In genomic region chr6:15770347-15771143, GRCh38 we compare ENCODE assay signal across 9 cellular contexts.
DNase-seq lines count a peak whose midpoint lies in the region; ATAC-seq and TF ChIP-seq lines count a peak whose summit lies in the region.
"Had no signal": no experiment of that assay in that cellular context is flagged by ENCODE, and none has a peak within 500 bp of the region (broad histone marks: within the 10 kb centered on the region; RNA-seq: fewer than 3 reads in every experiment).

No MANE protein-coding gene starts in this region.

- no peaks in the 10 kb centered on the region for H3K9me3 Mint-ChIP-seq in chondrocyte (ENCODE audit: low read depth)
- H3K9me3 Mint-ChIP-seq in CD8-positive, alpha-beta T cell: no peaks in the 10 kb centered on the region

- no peak overlapping the region for H3K27ac ChIP-seq in RWPE1
- H3K27ac ChIP-seq in CD8-positive, alpha-beta T cell (ENCODE audit: low read depth, low read length): no peak overlapping the region
- H3K27ac ChIP-seq: esophagus muscularis mucosa had no signal

- no peak overlapping the region for H3K4me3 ChIP-seq in CD8-positive, alpha-beta T cell (ENCODE audit: low read depth, low read length)
- H3K4me3 ChIP-seq: esophagus muscularis mucosa had no signal

- H3K4me1 ChIP-seq in CD8-positive, alpha-beta T cell (ENCODE audit: insufficient read depth, low read length): no peaks in the 10 kb centered on the region

- POLR2A ChIA-PET in RWPE1 (lab: Yijun Ruan, JAX; ENCODE audit: low non-redundant PET): no interaction called here
- POLR2A ChIA-PET in CD8-positive, alpha-beta T cell (lab: Charles Lee): no interaction called here

- H3K36me3 Mint-ChIP-seq in chondrocyte (ENCODE audit: low read depth): no peaks in the 10 kb centered on the region
- no peaks in the 10 kb centered on the region for H3K36me3 Mint-ChIP-seq in CD8-positive, alpha-beta T cell

- no peaks in the 10 kb centered on the region for H3K27me3 ChIP-seq in CD8-positive, alpha-beta T cell (ENCODE audit: insufficient read depth, low read length)
- H3K27me3 ChIP-seq: esophagus muscularis mucosa had no signal

- H3K4me1 Mint-ChIP-seq in chondrocyte (ENCODE audit: low read depth): peaks cover 14% of the 10 kb centered on the region
- H3K4me1 Mint-ChIP-seq in CD8-positive, alpha-beta T cell (ENCODE audit: low read depth): no peaks in the 10 kb centered on the region

- H3K9me3 ChIP-seq in CD8-positive, alpha-beta T cell (ENCODE audit: low read length): no peaks in the 10 kb centered on the region
- H3K9me3 ChIP-seq: esophagus muscularis mucosa had no signal

- H3K4me3 Mint-ChIP-seq in chondrocyte (ENCODE audit: unreplicated experiment): no peak overlapping the region
- no peak overlapping the region for H3K4me3 Mint-ChIP-seq in CD8-positive, alpha-beta T cell

- H3K27ac Mint-ChIP-seq in chondrocyte (ENCODE audit: unreplicated experiment): no peak overlapping the region
- H3K27ac Mint-ChIP-seq in CD8-positive, alpha-beta T cell: no peak overlapping the region

- TF ChIP-seq CTCF in GM10266 (IDR thresholded peaks at IDR 0.05; ENCODE audit: control insufficient read depth, insufficient read depth, low read depth, missing control alignments) (peak; percentile 33), chondrocyte (IDR thresholded peaks at IDR 0.05) (peak; percentile 41), RWPE1 (conservative IDR thresholded peaks at IDR 0.05; ENCODE audit: low read depth) (no peak)
- no peak for TF ChIP-seq CTCF in CD8-positive, alpha-beta T cell (IDR thresholded peaks at IDR 0.05)

- DNase-seq in GM10266 (ENCODE audit: extremely low spot score) (peak; percentile 39), chondrocyte (ENCODE audit: low spot score) (no peak), DMS53 treated with DMSO at 0.1 percent for 48 hours (lab: John Stamatoyannopoulos, UW; ENCODE audit: unreplicated experiment) (no peak), SK-N-DZ (ENCODE audit: low spot score) (no peak), RWPE1 (ENCODE audit: low spot score) (no peak)
- no peak for DNase-seq in CD8-positive, alpha-beta T cell

- CTCF ChIA-PET in RWPE1 (lab: Yijun Ruan, JAX): interaction anchor here (1.1 kb wide), 1 partner anchor 11 kb away, joined by 3 read pairs; no protein-coding TSS in a partner anchor
- CTCF ChIA-PET in CD8-positive, alpha-beta T cell (lab: Charles Lee): interaction anchor here (0.7 kb wide), 1 partner anchor 98 kb away, joined by 3 read pairs; no protein-coding TSS in a partner anchor

- intact Hi-C loops in CD8-positive, alpha-beta T cell (cut with DNase I, micrococcal nuclease): no loop called here

- H3K36me3 ChIP-seq in CD8-positive, alpha-beta T cell (ENCODE audit: insufficient read depth, low read length): no peaks in the 10 kb centered on the region
- H3K36me3 ChIP-seq: esophagus muscularis mucosa had no signal

- peak; percentile 82 for ATAC-seq in GM19372 (IDR thresholded peaks at IDR 0.05; ENCODE audit: low read depth, unreplicated experiment)
- ATAC-seq in HG03432 (IDR thresholded peaks at IDR 0.05; ENCODE audit: unreplicated experiment): peak; percentile 81
- no peak for ATAC-seq in CD8-positive, alpha-beta T cell

- no peaks in the 10 kb centered on the region for H3K27me3 Mint-ChIP-seq in chondrocyte (ENCODE audit: low read depth)
- no peaks in the 10 kb centered on the region for H3K27me3 Mint-ChIP-seq in CD8-positive, alpha-beta T cell (ENCODE audit: low read depth)

Comparison
In these comparisons a context has a peak if more than half of its experiments do, and no peak if none do; other contexts are left out.
1. CTCF ChIP-seq: peak in GM10266 (single experiment) and chondrocyte (single experiment); none in RWPE1 (single experiment) and CD8-positive, alpha-beta T cell (single experiment).